Comparison of ENCODE assay signal across 8 cellular contexts in genomic region chr15:40929730-40930429, GRCh38. TPM values are rescaled to one million over a fixed set of nuclear protein-coding genes. Genes with fewer than 3 reads are reported as not detected.
DNase-seq lines count a peak whose midpoint lies in the region; ATAC-seq and TF ChIP-seq lines count a peak whose summit lies in the region.

No MANE protein-coding gene starts in this region.

- peak overlapping the region; percentile 85 to 94 (median 89) for H3K4me3 Mint-ChIP-seq in brain

- DNase-seq in COR-L47 (lab: John Stamatoyannopoulos, UW) (peak; percentile 49), M059J (ENCODE audit: low read depth) (peak; percentile 60), kidney glomerular epithelial cell (lab: John Stamatoyannopoulos, UW) (peak; percentile 22), suprapubic skin (ENCODE audit: low spot score in 2 of 2) (peak in 1 of 2 donors; percentile 73), occipital lobe (lab: John Stamatoyannopoulos, UW) (no peak)
- no peak for DNase-seq in NK-92 treated with Interleukin-12 subunit alpha and Interleukin-12 subunit beta, amount 100 ng/mL, for 24 hours (lab: John Stamatoyannopoulos, UW)

- H3K4me1 Mint-ChIP-seq in brain = peaks cover 53% of the 10 kb centered on the region

- H3K27ac ChIP-seq in suprapubic skin = no peak overlapping the region

- H3K9me3 Mint-ChIP-seq in brain = peaks cover 0 to 15% (median 0%) of the 10 kb centered on the region in 5 experiments

- no peak for ATAC-seq in GM19397 (IDR thresholded peaks at IDR 0.05; ENCODE audit: unreplicated experiment)

- H3K4me3 ChIP-seq in suprapubic skin = peak overlapping the region; percentile 65

- H3K27me3 ChIP-seq in suprapubic skin = peaks cover 75% of the 10 kb centered on the region

- peaks cover 96% of the 10 kb centered on the region for H3K27me3 Mint-ChIP-seq in brain

- 0% methylated on average over 6 of the region's 50 CpGs for WGBS in suprapubic skin

- H3K36me3 ChIP-seq in suprapubic skin = no peaks in the 10 kb centered on the region

- no peaks in the 10 kb centered on the region for H3K36me3 Mint-ChIP-seq in brain

- no peaks in the 10 kb centered on the region for H3K9me3 ChIP-seq in suprapubic skin

- no peak for TF ChIP-seq POLR2A in suprapubic skin (IDR thresholded peaks at IDR 0.05)

- H3K27ac Mint-ChIP-seq in brain = peak overlapping the region in 2 of 5 experiments; percentile 56 to 67

- peaks cover 57% of the 10 kb centered on the region for H3K4me1 ChIP-seq in suprapubic skin

- TF ChIP-seq EP300 in suprapubic skin (IDR thresholded peaks at IDR 0.05) = no peak

- TF ChIP-seq CTCF in brain (conservative IDR thresholded peaks at IDR 0.05) (no peak), suprapubic skin (IDR thresholded peaks at IDR 0.05) (no peak)

RNA-seq across cellular contexts. Expression of gene DLL4, which starts 0.7 kb away (rescaled TPM):
- total RNA-seq in M059J (2014; rRNA removed; shearing (Covaris generic)) = 0.10 TPM in 1 of 2 replicates, not detected in the other
- polyA plus RNA-seq in brain (ENCODE audit: insufficient read depth, low read depth, low replicate concordance) = 6.8 TPM
- total RNA-seq in suprapubic skin (1 to 10 TPM in 3 of 4 donors, under 1 TPM in 1; 0.47 to 5.3 (median 2.6) TPM), occipital lobe (4.8 TPM)

RNA-seq across cellular contexts. Expression of gene CHAC1, which starts 23.4 kb away (rescaled TPM):
- 2.6 and 7.4 TPM in 2 replicates for total RNA-seq in M059J (2014; rRNA removed; shearing (Covaris generic))
- 16.9 TPM for polyA plus RNA-seq in brain (ENCODE audit: insufficient read depth, low read depth, low replicate concordance)
- total RNA-seq in suprapubic skin = 1 to 10 TPM in 3 of 4 donors, not detected in 1; 2.6 to 10.0 (median 3.3) TPM
- total RNA-seq in occipital lobe = 4.2 TPM

RNA-seq across cellular contexts. Expression of gene VPS18, which starts 35.6 kb away (rescaled TPM):
- total RNA-seq in M059J (2014; rRNA removed; shearing (Covaris generic)) = 17.6 and 29.9 TPM in 2 replicates
- polyA plus RNA-seq in brain (ENCODE audit: insufficient read depth, low read depth, low replicate concordance) = 18.2 TPM
- total RNA-seq in suprapubic skin (10 to 100 TPM; 15.0 to 24.9 (median 19.7) TPM), occipital lobe (27.5 TPM)

RNA-seq across cellular contexts. Expression of gene RHOV, which starts 55.8 kb away (rescaled TPM):
- total RNA-seq in M059J (2014; rRNA removed; shearing (Covaris generic)) = 0.12 TPM in 1 of 2 replicates, not detected in the other
- polyA plus RNA-seq in brain (ENCODE audit: insufficient read depth, low read depth, low replicate concordance) = 2.3 TPM
- 10 to 100 TPM; 46.9 to 96.3 (median 79.7) TPM for total RNA-seq in suprapubic skin
- 10.8 TPM for total RNA-seq in occipital lobe

Comparison
In these comparisons a context has a peak if more than half of its experiments do, and no peak if none do; other contexts are left out.
1. DNase-seq: peak in COR-L47 (single experiment), M059J (single experiment) and kidney glomerular epithelial cell (single experiment); none in occipital lobe (single experiment) and NK-92 treated with Interleukin-12 subunit alpha and Interleukin-12 subunit beta, amount 100 ng/mL, for 24 hours (single experiment).